Comparison of ENCODE assay signal across 8 cellular contexts in the genomic region with DNA sequence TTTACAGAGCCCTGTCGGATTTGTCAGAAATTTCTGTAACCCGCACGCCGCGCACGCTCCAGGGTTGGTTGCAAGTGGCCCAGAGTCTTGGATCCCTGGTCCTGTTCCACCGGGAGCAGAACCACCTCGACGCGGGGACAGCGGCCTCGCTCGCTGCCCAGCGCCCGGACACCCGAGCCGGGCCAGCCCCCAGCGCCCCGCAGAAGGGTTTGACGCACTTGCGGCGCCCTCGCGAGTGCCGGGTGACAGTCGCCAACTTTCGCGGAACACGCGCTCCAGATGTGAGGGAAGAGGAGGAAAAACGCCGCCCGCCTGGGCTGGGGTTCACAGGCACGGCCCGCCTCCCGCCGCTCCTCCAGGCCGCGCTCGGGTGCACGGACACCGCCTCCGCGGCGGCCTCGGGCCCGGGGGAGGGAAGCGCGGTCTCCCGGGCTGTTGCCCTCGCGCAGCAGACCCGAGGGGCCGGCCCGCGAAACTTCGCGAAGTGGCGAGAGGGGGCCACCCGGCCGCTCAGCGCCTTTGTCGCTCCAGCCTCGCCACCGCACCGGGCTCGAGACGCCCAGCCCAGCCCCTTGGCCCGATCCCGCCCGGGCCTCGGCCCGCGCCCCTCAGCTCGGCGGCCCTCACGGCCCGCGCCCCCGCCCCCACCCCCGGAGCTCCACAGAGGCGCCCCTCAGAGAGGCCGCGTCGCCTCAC. TPM values are rescaled to one million over a fixed set of nuclear protein-coding genes. Genes with fewer than 3 reads are reported as not detected.
DNase-seq lines count a peak whose midpoint lies in the region; ATAC-seq, FAIRE-seq and TF ChIP-seq lines count a peak whose summit lies in the region.

No MANE protein-coding gene starts in this region.

- peak; percentile 28 for DNase-seq in 8988T
- DNase-seq in SK-N-DZ (ENCODE audit: low spot score): peak; percentile 18
- DNase-seq in astrocyte of the spinal cord (ENCODE audit: low read depth, low spot score): peak; percentile 33
- peak; percentile 76 for DNase-seq in sigmoid colon
- no peak for DNase-seq in GM12892 (ENCODE audit: insufficient read length)

- H3K4me1 ChIP-seq in iPS-18a (ENCODE audit: control insufficient read depth, low read depth, low read length) (no peaks in the 10 kb centered on the region), sigmoid colon (peaks cover 0 to 27% (median 22%) of the 10 kb centered on the region in 4 donors)

- TF ChIP-seq CTCF in astrocyte of the spinal cord (IDR thresholded peaks at IDR 0.05; ENCODE audit: low read depth, low read length): no peak
- TF ChIP-seq CTCF in sigmoid colon (IDR thresholded peaks at IDR 0.05): no peak

- TF ChIP-seq POLR2A in sigmoid colon (IDR thresholded peaks at IDR 0.05): no peak
- no peak for TF ChIP-seq POLR2A in GM12892 (IDR thresholded peaks at IDR 0.05; ENCODE audit: low read depth, low read length)

- no peaks in the 10 kb centered on the region for H3K36me3 ChIP-seq in iPS-18a (ENCODE audit: control insufficient read depth, low read depth, low read length)
- H3K36me3 ChIP-seq in sigmoid colon: peaks cover 0 to 6% (median 2%) of the 10 kb centered on the region in 4 donors

- H3K4me3 ChIP-seq in astrocyte of the spinal cord (ENCODE audit: low read depth, low read length): peak overlapping the region; percentile 59
- H3K4me3 ChIP-seq in iPS-18a (ENCODE audit: low read length): peak overlapping the region; percentile 71
- H3K4me3 ChIP-seq in sigmoid colon: peak overlapping the region; percentile 56 to 96 (median 86)

- no peak for TF ChIP-seq EP300 in sigmoid colon (IDR thresholded peaks at IDR 0.05)

- H3K27ac ChIP-seq in iPS-18a (ENCODE audit: low read length) (no peak overlapping the region), sigmoid colon (peak overlapping the region; percentile 94 to 98 (median 96))

- H3K27me3 ChIP-seq in iPS-18a (ENCODE audit: control insufficient read depth, insufficient read depth, low read length) (no peaks in the 10 kb centered on the region), sigmoid colon (no peaks in the 10 kb centered on the region)

- 0% methylated on average over 85 of the region's 85 CpGs for WGBS in sigmoid colon, 2 donors

- no peak for FAIRE-seq in GM12892 (lab: Jason Lieb, UNC)

- peak overlapping the region; percentile 72 for H3K9ac ChIP-seq in iPS-18a (ENCODE audit: low read length)

- H3K9me3 ChIP-seq in iPS-18a (ENCODE audit: control insufficient read depth, low read depth, low read length) (no peaks in the 10 kb centered on the region), sigmoid colon (no peaks in the 10 kb centered on the region)

- intact Hi-C loops in sigmoid colon (cut with DNase I): no loop called here

- ATAC-seq in GM18517 (IDR thresholded peaks at IDR 0.05; ENCODE audit: unreplicated experiment): peak; percentile 52
- peak; percentile 32 for ATAC-seq in HG02981 (IDR thresholded peaks at IDR 0.05; ENCODE audit: unreplicated experiment)

- in situ Hi-C loops in astrocyte of the spinal cord (cut with HindIII; ENCODE audit: low sequenced_read_pairs): no loop called here

RNA-seq across cellular contexts. Expression of gene RNF216, which starts 0.5 kb away (rescaled TPM):
- polyA plus RNA-seq in SK-N-DZ (2014; cell fraction: cytosol; rRNA removed): 23.0 and 24.7 TPM in 2 replicates
- polyA plus RNA-seq in SK-N-DZ (2014; cell fraction: nucleus; rRNA removed): 33.7 and 47.1 TPM in 2 replicates
- 10 to 100 TPM; 32.1 to 47.6 (median 39.9) TPM for total RNA-seq in sigmoid colon
- polyA plus RNA-seq in sigmoid colon: 10 to 100 TPM in 1 of 3 donors, 1 to 10 TPM in 2; 4.8 to 14.7 (median 6.0) TPM
- 22.2 TPM for polyA plus RNA-seq in GM12892 (2012; ENCODE audit: missing spikeins)
